ENCODE assay signal across 9 cellular contexts in genomic region chr7:77327067-77327931, GRCh38.
A peak's percentile ranks its signal among the peaks of the same experiment; 100 is the strongest.
DNase-seq lines count a peak whose midpoint lies in the region; ATAC-seq and TF ChIP-seq lines count a peak whose summit lies in the region.
"Had no signal": no experiment of that assay in that cellular context is flagged by ENCODE, and none has a peak within 500 bp of the region (broad histone marks: within the 10 kb centered on the region; RNA-seq: fewer than 3 reads in every experiment).

No MANE protein-coding gene starts in this region.

- H3K79me2 ChIP-seq in hepatocyte, result no peaks in the 10 kb centered on the region
- H3K79me2 ChIP-seq: parathyroid adenoma had no signal

- H3K36me3 ChIP-seq in hepatocyte (replicated peaks; ENCODE audit: insufficient read depth, low read depth) (no peaks in the 10 kb centered on the region), thoracic aorta (no peaks in the 10 kb centered on the region)

- no peaks in the 10 kb centered on the region for H3K36me3 Mint-ChIP-seq in T-helper 2 cell treated with Interferon-gamma antibody and Interleukin-4, amounts not matched to agents 5 μg/mL and 100 μg/mL, for 36 hours (ENCODE audit: low read depth)
- H3K36me3 Mint-ChIP-seq in WTC11, result no peaks in the 10 kb centered on the region

- TF ChIP-seq CTCF in WTC11 (IDR thresholded peaks at IDR 0.05) (no peak), hepatocyte (IDR thresholded peaks at IDR 0.05; ENCODE audit: poor library complexity) (no peak), thoracic aorta (IDR thresholded peaks at IDR 0.05) (no peak)

- H3K9me3 ChIP-seq in hepatocyte (ENCODE audit: low read depth) (no peaks in the 10 kb centered on the region), thoracic aorta (no peaks in the 10 kb centered on the region)

- 45% methylated on average over 12 of the region's 12 CpGs for whole genome bisulfite sequencing in hepatocyte (ENCODE audit: low lambda C conversion rate, missing lambda C conversion rate)

- peaks cover 43% of the 10 kb centered on the region for H3K4me1 Mint-ChIP-seq in T-helper 2 cell treated with Interferon-gamma antibody and Interleukin-4, amounts not matched to agents 5 μg/mL and 100 μg/mL, for 36 hours (ENCODE audit: low read depth)
- H3K4me1 Mint-ChIP-seq in WTC11, result peaks cover 11% of the 10 kb centered on the region

- H3K4me3 ChIP-seq in hepatocyte, result no peak overlapping the region
- H3K4me3 ChIP-seq in thoracic aorta, result no peak overlapping the region

- H3K4me3 Mint-ChIP-seq in T-helper 2 cell treated with Interferon-gamma antibody and Interleukin-4, amounts not matched to agents 5 μg/mL and 100 μg/mL, for 36 hours, result no peak overlapping the region
- no peak overlapping the region for H3K4me3 Mint-ChIP-seq in WTC11

- peak overlapping the region; percentile 17 for H3K4me2 ChIP-seq in hepatocyte

- H3K27me3 ChIP-seq in hepatocyte (no peaks in the 10 kb centered on the region), thoracic aorta (replicated peaks; ENCODE audit: insufficient read depth) (no peaks in the 10 kb centered on the region)

- H3K27me3 Mint-ChIP-seq in T-helper 2 cell treated with Interferon-gamma antibody and Interleukin-4, amounts not matched to agents 5 μg/mL and 100 μg/mL, for 36 hours (ENCODE audit: low read depth), result no peaks in the 10 kb centered on the region
- no peaks in the 10 kb centered on the region for H3K27me3 Mint-ChIP-seq in WTC11 (ENCODE audit: low read depth)

- H3K9me3 Mint-ChIP-seq in T-helper 2 cell treated with Interferon-gamma antibody and Interleukin-4, amounts not matched to agents 5 μg/mL and 100 μg/mL, for 36 hours, result no peaks in the 10 kb centered on the region
- no peaks in the 10 kb centered on the region for H3K9me3 Mint-ChIP-seq in WTC11

- ATAC-seq in WTC11 (peak; percentile 13; the same call in 1 of the 2 replicates), thoracic aorta (ENCODE audit: insufficient number of reproducible peaks, low FRiP score, low read depth) (no peak), GM18520 (IDR thresholded peaks at IDR 0.05; ENCODE audit: unreplicated experiment) (no peak)

- POLR2A ChIA-PET in WTC11 (lab: Charles Lee), result interaction anchor here (0.6 to 1.3 kb wide), 2 partner anchors 38 to 728 kb away, joined by 4 to 6 read pairs; no protein-coding TSS in a partner anchor

- H3K4me1 ChIP-seq in hepatocyte (ENCODE audit: insufficient read depth) (peaks cover 16% of the 10 kb centered on the region), thoracic aorta (ENCODE audit: control insufficient read depth in 1 of 2, low read depth in 2 of 2) (peaks cover 43 to 65% of the 10 kb centered on the region in 2 donors)
- H3K4me1 ChIP-seq: parathyroid adenoma had no signal

- no peaks in the 10 kb centered on the region for H4K20me1 ChIP-seq in hepatocyte (ENCODE audit: insufficient read depth, poor library complexity, severe bottlenecking)

- DNase-seq in T-helper 2 cell treated with Interferon-gamma antibody and Interleukin-4, amounts not matched to agents 5 μg/mL and 100 μg/mL, for 36 hours (ENCODE audit: low spot score), result no peak
- DNase-seq in T-helper 2 cell, result no peak
- DNase-seq in WTC11 (ENCODE audit: low spot score), result no peak
- peak; percentile 65 for DNase-seq in hepatocyte (ENCODE audit: low spot score)
- no peak for DNase-seq in thoracic aorta (ENCODE audit: low spot score)
- no peak for DNase-seq in iPS-NIHi11 (ENCODE audit: low spot score)
- no peak for DNase-seq in hippocampal formation (lab: John Stamatoyannopoulos, UW)

- no peak overlapping the region for H2AFZ ChIP-seq in hepatocyte
- H2AFZ ChIP-seq: parathyroid adenoma had no signal

- no peaks in the 10 kb centered on the region for H3K9me2 ChIP-seq in hepatocyte (replicated peaks; ENCODE audit: insufficient read depth)

- CTCF ChIA-PET in WTC11 (lab: Charles Lee), result no interaction called here

- H3K27ac Mint-ChIP-seq in T-helper 2 cell treated with Interferon-gamma antibody and Interleukin-4, amounts not matched to agents 5 μg/mL and 100 μg/mL, for 36 hours, result peak overlapping the region; percentile 32
- no peak overlapping the region for H3K27ac Mint-ChIP-seq in WTC11

- H3K27ac ChIP-seq in hepatocyte, result peak overlapping the region; percentile 27
- peak overlapping the region; percentile 73 to 79 for H3K27ac ChIP-seq in thoracic aorta
- H3K27ac ChIP-seq: parathyroid adenoma had no signal

TF ChIP-seq in WTC11, 78 proteins besides CTCF, POLR2A, EP300 and RAD21 (continues in another document):
- no peak for TF ChIP-seq SMAD4 (CRISPR knock-in tag; IDR thresholded peaks at IDR 0.05)
- TF ChIP-seq NR1H2 (CRISPR knock-in tag; IDR thresholded peaks at IDR 0.05), result no peak
- no peak for TF ChIP-seq HMGXB4 (CRISPR knock-in tag; IDR thresholded peaks at IDR 0.05)
- no peak for TF ChIP-seq USF1 (CRISPR knock-in tag; IDR thresholded peaks at IDR 0.05)
- no peak for TF ChIP-seq PREB (CRISPR knock-in tag; IDR thresholded peaks at IDR 0.05; ENCODE audit: borderline replicate concordance)
- TF ChIP-seq MAX (CRISPR knock-in tag; IDR thresholded peaks at IDR 0.05), result no peak
- TF ChIP-seq GTF2I (CRISPR knock-in tag; conservative IDR thresholded peaks at IDR 0.05), result no peak
- TF ChIP-seq GRHL2 (CRISPR knock-in tag; IDR thresholded peaks at IDR 0.05; ENCODE audit: insufficient replicate concordance, severe bottlenecking), result no peak
- no peak for TF ChIP-seq AR (CRISPR knock-in tag; IDR thresholded peaks at IDR 0.05)
- no peak for TF ChIP-seq TP53 (CRISPR knock-in tag; IDR thresholded peaks at IDR 0.05)
- TF ChIP-seq PRRX2 (CRISPR knock-in tag; IDR thresholded peaks at IDR 0.05), result no peak
- no peak for TF ChIP-seq MLX (CRISPR knock-in tag; IDR thresholded peaks at IDR 0.05)
- no peak for TF ChIP-seq ZNF232 (CRISPR knock-in tag; IDR thresholded peaks at IDR 0.05)
